ENCODE assay signal across 8 cellular contexts in genomic region chr4:155666701-155667537, GRCh38. TPM values are rescaled to one million over a fixed set of nuclear protein-coding genes. Genes with fewer than 3 reads are reported as not detected.
A peak's percentile ranks its signal among the peaks of the same experiment; 100 is the strongest.
DNase-seq lines count a peak whose midpoint lies in the region; ATAC-seq, FAIRE-seq and TF ChIP-seq lines count a peak whose summit lies in the region.

Gene GUCY1A1 (plus strand): TSS chr4:155666848. CDS start chr4:155696868, 30,020 bp downstream.

- peak within 1 kb of the TSS; percentile 55 for H3K9ac ChIP-seq in adipocyte (ENCODE audit: low read length)

- DNase-seq in NCI-H1048 (lab: John Stamatoyannopoulos, UW) (peak; percentile 12), adipocyte (ENCODE audit: low read depth) (peak; percentile 45), left ventricle myocardium superior (peak; percentile 71), pancreas (peak; percentile 38 to 81 (median 55)), A172 (ENCODE audit: low spot score) (no peak), COLO829 (ENCODE audit: low spot score) (no peak)

- ATAC-seq in GM21737 (IDR thresholded peaks at IDR 0.05; ENCODE audit: unreplicated experiment) (peak; percentile 60), left ventricle myocardium superior (peak; percentile 71), pancreas (peak; percentile 77 to 84 (median 80))

- intact Hi-C loops in left ventricle myocardium superior (cut with micrococcal nuclease) (loop anchor here (5.0 kb wide), 1 partner anchor 225 kb away; no protein-coding TSS in a partner anchor), pancreas (cut with DNase I) (no loop called here)

- peak within 1 kb of the TSS; percentile 83 for H3K4me3 ChIP-seq in adipocyte (ENCODE audit: low read length)
- H3K4me3 ChIP-seq in pancreas, result peak within 1 kb of the TSS; percentile 34 to 66 (median 46)

- peak within 1 kb of the TSS; percentile 70 to 91 (median 83) for H3K27ac ChIP-seq in pancreas

- peaks cover 13% of the 10 kb centered on the region for H3K27me3 ChIP-seq in adipocyte (replicated peaks; ENCODE audit: control insufficient read depth, insufficient read depth, low read length)
- peaks cover 0 to 6% (median 2%) of the 10 kb centered on the region in 4 donors for H3K27me3 ChIP-seq in pancreas

- no peak for FAIRE-seq in pancreas (lab: Jason Lieb, UNC)

- WGBS in pancreas, 2 donors, result 1% methylated on average over 45 to 49 of the region's 49 CpGs

- H3K4me1 ChIP-seq in adipocyte (ENCODE audit: control insufficient read depth, insufficient read depth, low read length) (peaks cover 14% of the 10 kb centered on the region), pancreas (peaks cover 0 to 6% (median 5%) of the 10 kb centered on the region in 3 donors)

- no peaks in the 10 kb centered on the region for H3K36me3 ChIP-seq in adipocyte (ENCODE audit: control insufficient read depth, insufficient read depth, low read length, severe bottlenecking)
- no peaks in the 10 kb centered on the region for H3K36me3 ChIP-seq in pancreas

- TF ChIP-seq CTCF in GM12874 (IDR thresholded peaks at IDR 0.05; ENCODE audit: insufficient read depth, low read depth, low read length) (peak; percentile 27; the same call in 1 of the 2 replicates), pancreas (IDR thresholded peaks at IDR 0.05) (no peak)

- H3K9me3 ChIP-seq in adipocyte (ENCODE audit: control insufficient read depth, low read length) (no peaks in the 10 kb centered on the region), pancreas (no peaks in the 10 kb centered on the region)

RNA-seq across cellular contexts. Expression of gene GUCY1A1, which starts in this region (rescaled TPM):
- total RNA-seq in left ventricle myocardium superior, result 106 TPM
- total RNA-seq in pancreas, result 10 to 100 TPM in 5 of 6 donors, 1 to 10 TPM in 1; 9.6 to 26.4 (median 13.1) TPM
- 1 to 10 TPM; 4.2 to 8.1 TPM for polyA plus RNA-seq in pancreas
- 0.05 and 2.9 TPM in 2 replicates for total RNA-seq in A172 (2014; rRNA removed; shearing (Covaris generic))

Comparison
In these comparisons a context has a peak if more than half of its experiments do, and no peak if none do; other contexts are left out.
1. DNase-seq: peak in NCI-H1048 (single experiment), adipocyte (single experiment), left ventricle myocardium superior (single experiment) and pancreas (6 of 6); none in A172 (single experiment) and COLO829 (single experiment).
2. Peak in every context shown above with its lines, with median percentiles within 50 percentile points of each other: ATAC-seq.